13 cellular contexts compared by ENCODE assay signal in the genomic region with DNA sequence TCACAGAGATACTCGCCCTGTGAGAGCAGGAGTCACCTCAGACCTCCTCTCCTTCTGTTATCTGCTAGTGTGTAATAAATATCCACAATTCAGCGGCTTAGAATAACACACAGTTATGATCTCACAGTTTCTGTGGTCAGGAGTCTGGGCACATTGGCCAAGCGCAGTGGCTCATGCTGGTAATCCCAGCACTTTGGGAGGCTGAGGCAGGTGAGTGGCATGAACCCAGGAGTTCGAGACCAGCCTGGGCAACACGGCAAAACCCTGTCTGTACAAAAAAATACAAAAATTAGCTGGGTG.
DNase-seq lines count a peak whose midpoint lies in the region; FAIRE-seq and TF ChIP-seq lines count a peak whose summit lies in the region.
"Had no signal": no experiment of that assay in that cellular context is flagged by ENCODE, and none has a peak within 500 bp of the region (broad histone marks: within the 10 kb centered on the region; RNA-seq: fewer than 3 reads in every experiment).

No MANE protein-coding gene starts in this region.

- H2AK5ac ChIP-seq in trophoblast cell (ENCODE audit: low read length), result no peak overlapping the region

- no peak for TF ChIP-seq EP300 in ovary (IDR thresholded peaks at IDR 0.05)

- H4K12ac ChIP-seq in trophoblast cell (ENCODE audit: low read depth, low read length), result no peak overlapping the region

- peaks cover 63% of the 10 kb centered on the region for H3K4me1 Mint-ChIP-seq in mesothelial cell of epicardium

- H3K79me1 ChIP-seq in trophoblast cell (ENCODE audit: low read length), result peaks cover 21% of the 10 kb centered on the region

- no peak for TF ChIP-seq POLR2A in ovary (IDR thresholded peaks at IDR 0.05)

- H2BK5ac ChIP-seq in trophoblast cell (ENCODE audit: low read depth, low read length, poor library complexity), result no peak overlapping the region

- TF ChIP-seq CTCF in coronary artery (IDR thresholded peaks at IDR 0.05) (no peak), mesothelial cell of epicardium (IDR thresholded peaks at IDR 0.05; ENCODE audit: unreplicated experiment) (no peak), ovary (IDR thresholded peaks at IDR 0.05) (no peak)

- H2BK120ac ChIP-seq in trophoblast cell (ENCODE audit: insufficient read depth, low read length, poor library complexity), result no peak overlapping the region

- H3K9me3 Mint-ChIP-seq in mesothelial cell of epicardium, result no peaks in the 10 kb centered on the region
- H3K9me3 Mint-ChIP-seq: naive B cell had no signal

- H3K4me1 ChIP-seq in trophoblast cell (ENCODE audit: control insufficient read depth in 1 of 2, insufficient read depth in 2 of 2, low read length in 2 of 2), result peaks cover 39 to 47% of the 10 kb centered on the region in 2 experiments
- H3K4me1 ChIP-seq in ovary (ENCODE audit: insufficient read depth), result peaks cover 33% of the 10 kb centered on the region

- H3K36me3 Mint-ChIP-seq in mesothelial cell of epicardium, result no peaks in the 10 kb centered on the region
- H3K36me3 Mint-ChIP-seq: naive B cell had no signal

- no peak for FAIRE-seq in RCC 7860 (lab: Jason Lieb, UNC)
- FAIRE-seq: D721Med had no signal

- no peaks in the 10 kb centered on the region for H3K27me3 Mint-ChIP-seq in mesothelial cell of epicardium (ENCODE audit: low read depth)
- H3K27me3 Mint-ChIP-seq: naive B cell had no signal

- peak; percentile 76 for DNase-seq in Daoy (ENCODE audit: low read depth)
- peak; percentile 60 for DNase-seq in RCC 7860 (ENCODE audit: low spot score)
- no peak for DNase-seq in coronary artery (ENCODE audit: low spot score)
- no peak for DNase-seq in trophoblast cell
- no peak for DNase-seq in mesothelial cell of epicardium (ENCODE audit: low spot score in 2 of 2, unreplicated experiment in 2 of 2)
- no peak for DNase-seq in pons (ENCODE audit: low spot score)
- DNase-seq in ovary, result no peak
- DNase-seq in COR-L47 (lab: John Stamatoyannopoulos, UW), result no peak
- DNase-seq: glutamatergic neuron; naive B cell; stimulated activated CD4-positive, alpha-beta T cell treated with anti-CD3 and anti-CD28 coated beads, Interleukin-1b, Interleukin-23, amount 100 ng/mL, for 48 hours had no signal

- no peaks in the 10 kb centered on the region for H3K27me3 ChIP-seq in trophoblast cell (ENCODE audit: insufficient read depth, low read length)
- no peaks in the 10 kb centered on the region for H3K27me3 ChIP-seq in ovary

- H3K4me3 ChIP-seq in coronary artery (peak overlapping the region; percentile 1), trophoblast cell (ENCODE audit: low read depth, low read length) (no peak overlapping the region), ovary (no peak overlapping the region)
- H3K4me3 ChIP-seq: SK-N-MC had no signal

- no peak overlapping the region for H4K8ac ChIP-seq in trophoblast cell (ENCODE audit: low read depth, low read length)

- peaks cover 19% of the 10 kb centered on the region for H3K79me2 ChIP-seq in trophoblast cell (ENCODE audit: control insufficient read depth, insufficient read depth, low read length, poor library complexity)

- H3K18ac ChIP-seq in trophoblast cell (ENCODE audit: low read length), result peak overlapping the region; percentile 37

- H3K36me3 ChIP-seq in trophoblast cell (ENCODE audit: control insufficient read depth in 1 of 2, insufficient read depth in 2 of 2, low read length in 2 of 2) (peaks cover 0 to 2% of the 10 kb centered on the region in 2 experiments), ovary (no peaks in the 10 kb centered on the region)

- WGBS in trophoblast cell (ENCODE audit: extremely low coverage, insufficient coverage, insufficient read length), result no CpG with 5 or more reads among the region's 5 CpGs
- 90 to 91% (median 91%) methylated on average over 5 of the region's 5 CpGs for WGBS in ovary, 3 donors

- peak overlapping the region; percentile 26 for H3K4ac ChIP-seq in trophoblast cell (ENCODE audit: low read depth, low read length)

- no peaks in the 10 kb centered on the region for H3K9me3 ChIP-seq in trophoblast cell (ENCODE audit: insufficient read depth, low read depth, low read length)
- no peaks in the 10 kb centered on the region for H3K9me3 ChIP-seq in ovary

- no peak overlapping the region for H3K9ac ChIP-seq in trophoblast cell (ENCODE audit: low read length)

- no peak overlapping the region for H3K23ac ChIP-seq in trophoblast cell (ENCODE audit: low read length)

- no peak overlapping the region for H3K4me2 ChIP-seq in trophoblast cell (ENCODE audit: low read length)

- H3K27ac ChIP-seq in coronary artery (peak overlapping the region; percentile 82 to 90), trophoblast cell (ENCODE audit: low read depth, low read length) (no peak overlapping the region), ovary (no peak overlapping the region)
- H3K27ac ChIP-seq: SK-N-MC had no signal

- no peak overlapping the region for H2BK12ac ChIP-seq in trophoblast cell (ENCODE audit: low read length)

- intact Hi-C loops in ovary (cut with DNase I), result no loop called here

- H4K91ac ChIP-seq in trophoblast cell (ENCODE audit: low read depth, low read length), result no peak overlapping the region

- H3K14ac ChIP-seq in trophoblast cell (ENCODE audit: low read length), result no peak overlapping the region

- no peak overlapping the region for H3K27ac Mint-ChIP-seq in mesothelial cell of epicardium

- H2AFZ ChIP-seq in trophoblast cell (ENCODE audit: insufficient read depth, low read length, poor library complexity), result no peak overlapping the region

- H3K4me3 Mint-ChIP-seq in mesothelial cell of epicardium, result no peak overlapping the region

Comparison
In these comparisons a context has a peak if more than half of its experiments do, and no peak if none do; other contexts are left out.
1. DNase-seq: peak in Daoy (single experiment) and RCC 7860 (single experiment); none in coronary artery (single experiment), trophoblast cell (0 of 2), mesothelial cell of epicardium (0 of 2), pons (single experiment), ovary (0 of 5) and COR-L47 (single experiment).
2. H3K27ac ChIP-seq: peak in coronary artery (2 of 2); none in trophoblast cell (single experiment) and ovary (0 of 2).